In the genomic region with DNA sequence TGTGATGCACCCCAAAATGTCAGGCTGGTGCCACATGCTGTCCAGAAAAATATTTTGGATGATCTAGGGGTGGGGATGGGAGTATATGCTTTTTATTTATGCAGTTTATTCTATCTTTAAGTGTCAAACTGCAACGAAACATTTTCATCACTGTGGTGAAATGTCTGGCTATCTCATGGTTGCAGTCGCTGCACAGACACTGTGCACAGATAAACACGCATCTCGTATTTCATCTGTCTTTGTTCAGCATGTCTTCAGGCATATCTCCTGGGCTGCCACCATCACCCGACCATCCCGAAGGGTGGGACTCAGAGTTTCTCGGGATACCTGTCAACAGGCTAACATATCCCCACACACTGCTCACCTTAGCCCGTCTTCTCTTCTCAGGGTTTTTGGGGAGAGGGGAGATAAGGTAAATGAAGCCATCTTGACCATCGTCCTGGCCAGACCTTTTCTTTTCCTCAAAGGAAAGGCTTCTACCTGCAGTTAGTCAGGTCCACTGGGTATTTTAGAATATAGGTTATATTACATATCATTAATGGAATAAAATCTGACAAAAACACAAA, we compare ENCODE assay signal across 1 cellular context.
A peak's percentile ranks its signal among the peaks of the same experiment; 100 is the strongest.
TF ChIP-seq lines count a peak whose summit lies in the region.

No MANE protein-coding gene starts in this region.

TF ChIP-seq in K562, 482 proteins besides CTCF, POLR2A, EP300 and RAD21 (continued from another document and continues in another):
- TF ChIP-seq, protein P1, sequence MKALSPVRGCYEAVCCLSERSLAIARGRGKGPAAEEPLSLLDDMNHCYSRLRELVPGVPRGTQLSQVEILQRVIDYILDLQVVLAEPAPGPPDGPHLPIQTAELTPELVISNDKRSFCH (CRISPR knock-in tag; IDR thresholded peaks at IDR 0.05), result no peak
- TF ChIP-seq, protein P1 (tag; IDR thresholded peaks at IDR 0.05), result peak; percentile 97
- TF ChIP-seq, protein P2, sequence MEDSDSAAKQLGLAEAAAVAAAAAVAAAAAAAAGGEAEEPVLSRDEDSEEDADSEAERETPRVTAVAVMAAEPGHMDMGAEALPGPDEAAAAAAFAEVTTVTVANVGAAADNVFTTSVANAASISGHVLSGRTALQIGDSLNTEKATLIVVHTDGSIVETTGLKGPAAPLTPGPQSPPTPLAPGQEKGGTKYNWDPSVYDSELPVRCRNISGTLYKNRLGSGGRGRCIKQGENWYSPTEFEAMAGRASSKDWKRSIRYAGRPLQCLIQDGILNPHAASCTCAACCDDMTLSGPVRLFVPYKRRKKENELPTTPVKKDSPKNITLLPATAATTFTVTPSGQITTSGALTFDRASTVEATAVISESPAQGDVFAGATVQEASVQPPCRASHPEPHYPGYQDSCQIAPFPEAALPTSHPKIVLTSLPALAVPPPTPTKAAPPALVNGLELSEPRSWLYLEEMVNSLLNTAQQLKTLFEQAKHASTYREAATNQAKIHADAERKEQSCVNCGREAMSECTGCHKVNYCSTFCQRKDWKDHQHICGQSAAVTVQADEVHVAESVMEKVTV (CRISPR knock-in tag; IDR thresholded peaks at IDR 0.05), result no peak
- TF ChIP-seq CEBPB (tag; IDR thresholded peaks at IDR 0.05) (peak; percentile 82), NRF1 (conservative IDR thresholded peaks at IDR 0.05 in 1 of 2, IDR thresholded peaks at IDR 0.05 in 1 of 2) (no peak), PYGO2 (tag; IDR thresholded peaks at IDR 0.05) (no peak), IRF2 (CRISPR knock-in tag; IDR thresholded peaks at IDR 0.05) (no peak), ZNF778 (CRISPR knock-in tag; IDR thresholded peaks at IDR 0.05) (no peak), ZNF57 (CRISPR knock-in tag; IDR thresholded peaks at IDR 0.05) (no peak), NFE2 (IDR thresholded peaks at IDR 0.05; ENCODE audit: low read depth) (peak; percentile 63; the same call in 1 of the 2 replicates), NR2F6 (CRISPR knock-in tag; IDR thresholded peaks at IDR 0.05) (no peak), NFXL1 (CRISPR knock-in tag; IDR thresholded peaks at IDR 0.05) (no peak), ZFPM2 (CRISPR knock-in tag; IDR thresholded peaks at IDR 0.05) (no peak), FOXK2 (conservative IDR thresholded peaks at IDR 0.05 in 1 of 2, IDR thresholded peaks at IDR 0.05 in 1 of 2; ENCODE audit: low read depth in 2 of 2) (peak; percentile 71 to 75), ASH1L (IDR thresholded peaks at IDR 0.05; ENCODE audit: borderline replicate concordance, low read depth, partially characterized antibody) (no peak), BCOR (IDR thresholded peaks at IDR 0.05) (peak; percentile 76), RNF2 (IDR thresholded peaks at IDR 0.05) (peak; percentile 85), POU5F1 (IDR thresholded peaks at IDR 0.05; ENCODE audit: borderline replicate concordance, low read depth, low read length, partially characterized antibody) (no peak), CSDE1 (IDR thresholded peaks at IDR 0.05) (no peak), EP400 (IDR thresholded peaks at IDR 0.05) (peak; percentile 31; the same call in 1 of the 2 replicates), MAFG (tag; conservative IDR thresholded peaks at IDR 0.05) (0 out of 2 replicates have a peak, but pooled peaks have one; percentile 6), PRMT5 (CRISPR knock-in tag; IDR thresholded peaks at IDR 0.05) (no peak), KAT7 (CRISPR knock-in tag; IDR thresholded peaks at IDR 0.05; ENCODE audit: borderline replicate concordance) (no peak), ILK (tag; IDR thresholded peaks at IDR 0.05; ENCODE audit: borderline replicate concordance, low read depth) (no peak), KAT2B (IDR thresholded peaks at IDR 0.05; ENCODE audit: low read depth, low read length) (no peak), NCOA6 (IDR thresholded peaks at IDR 0.05) (no peak)
- TF ChIP-seq, protein P3, sequence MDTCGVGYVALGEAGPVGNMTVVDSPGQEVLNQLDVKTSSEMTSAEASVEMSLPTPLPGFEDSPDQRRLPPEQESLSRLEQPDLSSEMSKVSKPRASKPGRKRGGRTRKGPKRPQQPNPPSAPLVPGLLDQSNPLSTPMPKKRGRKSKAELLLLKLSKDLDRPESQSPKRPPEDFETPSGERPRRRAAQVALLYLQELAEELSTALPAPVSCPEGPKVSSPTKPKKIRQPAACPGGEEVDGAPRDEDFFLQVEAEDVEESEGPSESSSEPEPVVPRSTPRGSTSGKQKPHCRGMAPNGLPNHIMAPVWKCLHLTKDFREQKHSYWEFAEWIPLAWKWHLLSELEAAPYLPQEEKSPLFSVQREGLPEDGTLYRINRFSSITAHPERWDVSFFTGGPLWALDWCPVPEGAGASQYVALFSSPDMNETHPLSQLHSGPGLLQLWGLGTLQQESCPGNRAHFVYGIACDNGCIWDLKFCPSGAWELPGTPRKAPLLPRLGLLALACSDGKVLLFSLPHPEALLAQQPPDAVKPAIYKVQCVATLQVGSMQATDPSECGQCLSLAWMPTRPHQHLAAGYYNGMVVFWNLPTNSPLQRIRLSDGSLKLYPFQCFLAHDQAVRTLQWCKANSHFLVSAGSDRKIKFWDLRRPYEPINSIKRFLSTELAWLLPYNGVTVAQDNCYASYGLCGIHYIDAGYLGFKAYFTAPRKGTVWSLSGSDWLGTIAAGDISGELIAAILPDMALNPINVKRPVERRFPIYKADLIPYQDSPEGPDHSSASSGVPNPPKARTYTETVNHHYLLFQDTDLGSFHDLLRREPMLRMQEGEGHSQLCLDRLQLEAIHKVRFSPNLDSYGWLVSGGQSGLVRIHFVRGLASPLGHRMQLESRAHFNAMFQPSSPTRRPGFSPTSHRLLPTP (IDR thresholded peaks at IDR 0.05; ENCODE audit: borderline replicate concordance, extremely low read depth, insufficient read length), result no peak
- TF ChIP-seq, protein P4, sequence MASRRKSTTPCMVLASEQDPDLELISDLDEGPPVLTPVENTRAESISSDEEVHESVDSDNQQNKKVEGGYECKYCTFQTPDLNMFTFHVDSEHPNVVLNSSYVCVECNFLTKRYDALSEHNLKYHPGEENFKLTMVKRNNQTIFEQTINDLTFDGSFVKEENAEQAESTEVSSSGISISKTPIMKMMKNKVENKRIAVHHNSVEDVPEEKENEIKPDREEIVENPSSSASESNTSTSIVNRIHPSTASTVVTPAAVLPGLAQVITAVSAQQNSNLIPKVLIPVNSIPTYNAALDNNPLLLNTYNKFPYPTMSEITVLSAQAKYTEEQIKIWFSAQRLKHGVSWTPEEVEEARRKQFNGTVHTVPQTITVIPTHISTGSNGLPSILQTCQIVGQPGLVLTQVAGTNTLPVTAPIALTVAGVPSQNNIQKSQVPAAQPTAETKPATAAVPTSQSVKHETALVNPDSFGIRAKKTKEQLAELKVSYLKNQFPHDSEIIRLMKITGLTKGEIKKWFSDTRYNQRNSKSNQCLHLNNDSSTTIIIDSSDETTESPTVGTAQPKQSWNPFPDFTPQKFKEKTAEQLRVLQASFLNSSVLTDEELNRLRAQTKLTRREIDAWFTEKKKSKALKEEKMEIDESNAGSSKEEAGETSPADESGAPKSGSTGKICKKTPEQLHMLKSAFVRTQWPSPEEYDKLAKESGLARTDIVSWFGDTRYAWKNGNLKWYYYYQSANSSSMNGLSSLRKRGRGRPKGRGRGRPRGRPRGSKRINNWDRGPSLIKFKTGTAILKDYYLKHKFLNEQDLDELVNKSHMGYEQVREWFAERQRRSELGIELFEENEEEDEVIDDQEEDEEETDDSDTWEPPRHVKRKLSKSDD (conservative IDR thresholded peaks at IDR 0.05; ENCODE audit: low read length), result no peak
- TF ChIP-seq, protein P5, sequence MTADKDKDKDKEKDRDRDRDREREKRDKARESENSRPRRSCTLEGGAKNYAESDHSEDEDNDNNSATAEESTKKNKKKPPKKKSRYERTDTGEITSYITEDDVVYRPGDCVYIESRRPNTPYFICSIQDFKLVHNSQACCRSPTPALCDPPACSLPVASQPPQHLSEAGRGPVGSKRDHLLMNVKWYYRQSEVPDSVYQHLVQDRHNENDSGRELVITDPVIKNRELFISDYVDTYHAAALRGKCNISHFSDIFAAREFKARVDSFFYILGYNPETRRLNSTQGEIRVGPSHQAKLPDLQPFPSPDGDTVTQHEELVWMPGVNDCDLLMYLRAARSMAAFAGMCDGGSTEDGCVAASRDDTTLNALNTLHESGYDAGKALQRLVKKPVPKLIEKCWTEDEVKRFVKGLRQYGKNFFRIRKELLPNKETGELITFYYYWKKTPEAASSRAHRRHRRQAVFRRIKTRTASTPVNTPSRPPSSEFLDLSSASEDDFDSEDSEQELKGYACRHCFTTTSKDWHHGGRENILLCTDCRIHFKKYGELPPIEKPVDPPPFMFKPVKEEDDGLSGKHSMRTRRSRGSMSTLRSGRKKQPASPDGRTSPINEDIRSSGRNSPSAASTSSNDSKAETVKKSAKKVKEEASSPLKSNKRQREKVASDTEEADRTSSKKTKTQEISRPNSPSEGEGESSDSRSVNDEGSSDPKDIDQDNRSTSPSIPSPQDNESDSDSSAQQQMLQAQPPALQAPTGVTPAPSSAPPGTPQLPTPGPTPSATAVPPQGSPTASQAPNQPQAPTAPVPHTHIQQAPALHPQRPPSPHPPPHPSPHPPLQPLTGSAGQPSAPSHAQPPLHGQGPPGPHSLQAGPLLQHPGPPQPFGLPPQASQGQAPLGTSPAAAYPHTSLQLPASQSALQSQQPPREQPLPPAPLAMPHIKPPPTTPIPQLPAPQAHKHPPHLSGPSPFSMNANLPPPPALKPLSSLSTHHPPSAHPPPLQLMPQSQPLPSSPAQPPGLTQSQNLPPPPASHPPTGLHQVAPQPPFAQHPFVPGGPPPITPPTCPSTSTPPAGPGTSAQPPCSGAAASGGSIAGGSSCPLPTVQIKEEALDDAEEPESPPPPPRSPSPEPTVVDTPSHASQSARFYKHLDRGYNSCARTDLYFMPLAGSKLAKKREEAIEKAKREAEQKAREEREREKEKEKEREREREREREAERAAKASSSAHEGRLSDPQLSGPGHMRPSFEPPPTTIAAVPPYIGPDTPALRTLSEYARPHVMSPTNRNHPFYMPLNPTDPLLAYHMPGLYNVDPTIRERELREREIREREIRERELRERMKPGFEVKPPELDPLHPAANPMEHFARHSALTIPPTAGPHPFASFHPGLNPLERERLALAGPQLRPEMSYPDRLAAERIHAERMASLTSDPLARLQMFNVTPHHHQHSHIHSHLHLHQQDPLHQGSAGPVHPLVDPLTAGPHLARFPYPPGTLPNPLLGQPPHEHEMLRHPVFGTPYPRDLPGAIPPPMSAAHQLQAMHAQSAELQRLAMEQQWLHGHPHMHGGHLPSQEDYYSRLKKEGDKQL (CRISPR knock-in tag; IDR thresholded peaks at IDR 0.05; ENCODE audit: borderline replicate concordance), result no peak
- TF ChIP-seq, protein P6, sequence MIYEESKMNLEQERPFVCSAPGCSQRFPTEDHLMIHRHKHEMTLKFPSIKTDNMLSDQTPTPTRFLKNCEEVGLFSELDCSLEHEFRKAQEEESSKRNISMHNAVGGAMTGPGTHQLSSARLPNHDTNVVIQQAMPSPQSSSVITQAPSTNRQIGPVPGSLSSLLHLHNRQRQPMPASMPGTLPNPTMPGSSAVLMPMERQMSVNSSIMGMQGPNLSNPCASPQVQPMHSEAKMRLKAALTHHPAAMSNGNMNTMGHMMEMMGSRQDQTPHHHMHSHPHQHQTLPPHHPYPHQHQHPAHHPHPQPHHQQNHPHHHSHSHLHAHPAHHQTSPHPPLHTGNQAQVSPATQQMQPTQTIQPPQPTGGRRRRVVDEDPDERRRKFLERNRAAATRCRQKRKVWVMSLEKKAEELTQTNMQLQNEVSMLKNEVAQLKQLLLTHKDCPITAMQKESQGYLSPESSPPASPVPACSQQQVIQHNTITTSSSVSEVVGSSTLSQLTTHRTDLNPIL (CRISPR knock-in tag; IDR thresholded peaks at IDR 0.05), result no peak
- TF ChIP-seq, protein P7, sequence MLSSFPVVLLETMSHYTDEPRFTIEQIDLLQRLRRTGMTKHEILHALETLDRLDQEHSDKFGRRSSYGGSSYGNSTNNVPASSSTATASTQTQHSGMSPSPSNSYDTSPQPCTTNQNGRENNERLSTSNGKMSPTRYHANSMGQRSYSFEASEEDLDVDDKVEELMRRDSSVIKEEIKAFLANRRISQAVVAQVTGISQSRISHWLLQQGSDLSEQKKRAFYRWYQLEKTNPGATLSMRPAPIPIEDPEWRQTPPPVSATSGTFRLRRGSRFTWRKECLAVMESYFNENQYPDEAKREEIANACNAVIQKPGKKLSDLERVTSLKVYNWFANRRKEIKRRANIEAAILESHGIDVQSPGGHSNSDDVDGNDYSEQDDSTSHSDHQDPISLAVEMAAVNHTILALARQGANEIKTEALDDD (IDR thresholded peaks at IDR 0.05), result peak; percentile 42; the same call in 1 of the 2 replicates
- TF ChIP-seq, protein P8, sequence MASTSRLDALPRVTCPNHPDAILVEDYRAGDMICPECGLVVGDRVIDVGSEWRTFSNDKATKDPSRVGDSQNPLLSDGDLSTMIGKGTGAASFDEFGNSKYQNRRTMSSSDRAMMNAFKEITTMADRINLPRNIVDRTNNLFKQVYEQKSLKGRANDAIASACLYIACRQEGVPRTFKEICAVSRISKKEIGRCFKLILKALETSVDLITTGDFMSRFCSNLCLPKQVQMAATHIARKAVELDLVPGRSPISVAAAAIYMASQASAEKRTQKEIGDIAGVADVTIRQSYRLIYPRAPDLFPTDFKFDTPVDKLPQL (IDR thresholded peaks at IDR 0.05; ENCODE audit: extremely low read depth, insufficient read length), result no peak
- TF ChIP-seq, protein P9, sequence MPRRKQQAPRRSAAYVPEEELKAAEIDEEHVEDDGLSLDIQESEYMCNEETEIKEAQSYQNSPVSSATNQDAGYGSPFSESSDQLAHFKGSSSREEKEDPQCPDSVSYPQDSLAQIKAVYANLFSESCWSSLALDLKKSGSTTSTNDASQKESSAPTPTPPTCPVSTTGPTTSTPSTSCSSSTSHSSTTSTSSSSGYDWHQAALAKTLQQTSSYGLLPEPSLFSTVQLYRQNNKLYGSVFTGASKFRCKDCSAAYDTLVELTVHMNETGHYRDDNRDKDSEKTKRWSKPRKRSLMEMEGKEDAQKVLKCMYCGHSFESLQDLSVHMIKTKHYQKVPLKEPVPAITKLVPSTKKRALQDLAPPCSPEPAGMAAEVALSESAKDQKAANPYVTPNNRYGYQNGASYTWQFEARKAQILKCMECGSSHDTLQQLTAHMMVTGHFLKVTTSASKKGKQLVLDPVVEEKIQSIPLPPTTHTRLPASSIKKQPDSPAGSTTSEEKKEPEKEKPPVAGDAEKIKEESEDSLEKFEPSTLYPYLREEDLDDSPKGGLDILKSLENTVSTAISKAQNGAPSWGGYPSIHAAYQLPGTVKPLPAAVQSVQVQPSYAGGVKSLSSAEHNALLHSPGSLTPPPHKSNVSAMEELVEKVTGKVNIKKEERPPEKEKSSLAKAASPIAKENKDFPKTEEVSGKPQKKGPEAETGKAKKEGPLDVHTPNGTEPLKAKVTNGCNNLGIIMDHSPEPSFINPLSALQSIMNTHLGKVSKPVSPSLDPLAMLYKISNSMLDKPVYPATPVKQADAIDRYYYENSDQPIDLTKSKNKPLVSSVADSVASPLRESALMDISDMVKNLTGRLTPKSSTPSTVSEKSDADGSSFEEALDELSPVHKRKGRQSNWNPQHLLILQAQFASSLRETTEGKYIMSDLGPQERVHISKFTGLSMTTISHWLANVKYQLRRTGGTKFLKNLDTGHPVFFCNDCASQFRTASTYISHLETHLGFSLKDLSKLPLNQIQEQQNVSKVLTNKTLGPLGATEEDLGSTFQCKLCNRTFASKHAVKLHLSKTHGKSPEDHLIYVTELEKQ (CRISPR knock-in tag; IDR thresholded peaks at IDR 0.05), result no peak
- TF ChIP-seq, protein P10, sequence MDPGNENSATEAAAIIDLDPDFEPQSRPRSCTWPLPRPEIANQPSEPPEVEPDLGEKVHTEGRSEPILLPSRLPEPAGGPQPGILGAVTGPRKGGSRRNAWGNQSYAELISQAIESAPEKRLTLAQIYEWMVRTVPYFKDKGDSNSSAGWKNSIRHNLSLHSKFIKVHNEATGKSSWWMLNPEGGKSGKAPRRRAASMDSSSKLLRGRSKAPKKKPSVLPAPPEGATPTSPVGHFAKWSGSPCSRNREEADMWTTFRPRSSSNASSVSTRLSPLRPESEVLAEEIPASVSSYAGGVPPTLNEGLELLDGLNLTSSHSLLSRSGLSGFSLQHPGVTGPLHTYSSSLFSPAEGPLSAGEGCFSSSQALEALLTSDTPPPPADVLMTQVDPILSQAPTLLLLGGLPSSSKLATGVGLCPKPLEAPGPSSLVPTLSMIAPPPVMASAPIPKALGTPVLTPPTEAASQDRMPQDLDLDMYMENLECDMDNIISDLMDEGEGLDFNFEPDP (CRISPR knock-in tag; IDR thresholded peaks at IDR 0.05), result no peak
